ENCODE assay signal across 15 cellular contexts in the genomic region with DNA sequence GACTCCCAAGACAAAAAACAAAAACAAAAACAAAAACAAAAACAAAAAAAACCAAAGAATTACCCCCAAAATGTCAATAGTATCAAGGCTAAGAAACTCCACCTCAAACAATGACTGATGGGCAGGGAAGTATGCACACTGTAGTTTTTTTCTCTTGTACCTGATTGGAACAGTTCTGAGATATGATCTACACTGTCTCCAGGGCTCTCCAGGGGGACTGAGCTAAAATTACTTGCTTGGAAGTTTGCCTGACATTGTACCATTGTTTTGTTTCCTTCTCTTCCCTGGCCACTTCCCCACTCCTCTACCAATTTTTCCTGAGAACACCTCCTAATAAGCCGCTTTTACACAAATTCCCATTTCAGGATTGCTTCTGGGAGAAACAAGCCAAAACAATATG.
"Had no signal": no experiment of that assay in that cellular context is flagged by ENCODE, and none has a peak within 500 bp of the region (broad histone marks: within the 10 kb centered on the region; RNA-seq: fewer than 3 reads in every experiment).

No MANE protein-coding gene starts in this region.

- H3K9me3 ChIP-seq: gastroesophageal sphincter had no signal

- H3K27me3 Mint-ChIP-seq: activated CD4-positive, alpha-beta T cell treated with anti-CD3 and anti-CD28 coated beads for 36 hours; activated naive CD8-positive, alpha-beta T cell; T-helper 17 cell; type B pancreatic cell had no signal

- H3K36me3 ChIP-seq: gastroesophageal sphincter had no signal

- H3K27ac ChIP-seq: coronary artery had no signal

- H3K27ac Mint-ChIP-seq: activated CD4-positive, alpha-beta T cell treated with anti-CD3 and anti-CD28 coated beads for 36 hours; activated naive CD8-positive, alpha-beta T cell; activated T-helper 1 cell treated with anti-CD3 and anti-CD28 coated beads, Interleukin-12 subunit alpha, Interleukin-12 subunit beta, Interleukin-2, Interleukin-4 antibody, amounts not matched to agents 30 ng/mL and 10 ng/mL and 1 ng/mL, durations not matched to agents 14 hours and 24 hours and 36 hours; nephron progenitor cell; T-helper 17 cell; type B pancreatic cell had no signal

- H3K9me3 Mint-ChIP-seq: activated T-helper 1 cell treated with anti-CD3 and anti-CD28 coated beads, Interleukin-12 subunit alpha, Interleukin-12 subunit beta, Interleukin-2, Interleukin-4 antibody, amounts not matched to agents 30 ng/mL and 10 ng/mL and 1 ng/mL, durations not matched to agents 14 hours and 24 hours and 36 hours; type B pancreatic cell had no signal

- H3K4me3 ChIP-seq: coronary artery, gastroesophageal sphincter, lung, skin epidermis had no signal

- ATAC-seq: gastroesophageal sphincter; stimulated activated naive CD8-positive, alpha-beta T cell treated with anti-CD3 and anti-CD28 coated beads, Interleukin-15, Interleukin-2, amounts not matched to agents 100 U/mL and 50 U/mL, for 24 hours; T-helper 17 cell had no signal

- H3K4me1 Mint-ChIP-seq: activated CD4-positive, alpha-beta T cell treated with anti-CD3 and anti-CD28 coated beads for 36 hours had no signal

- H3K27me3 ChIP-seq: gastroesophageal sphincter had no signal

- H3K36me3 Mint-ChIP-seq: type B pancreatic cell had no signal

- DNase-seq: activated CD4-positive, alpha-beta T cell treated with anti-CD3 and anti-CD28 coated beads for 36 hours; activated CD4-positive, alpha-beta T cell treated with anti-CD3 and anti-CD28 coated beads, Interleukin-2, amount 50 U/mL, for 48 hours; activated T-cell treated with anti-CD3 and anti-CD28 coated beads for 4 hours; central memory CD4-positive, alpha-beta T cell; nephron progenitor cell; nucleus accumbens; stimulated activated naive CD8-positive, alpha-beta T cell treated with anti-CD3 and anti-CD28 coated beads, Interleukin-15, Interleukin-2, amounts not matched to agents 100 U/mL and 50 U/mL, for 24 hours; T-helper 17 cell had no signal

- H3K4me3 Mint-ChIP-seq: activated CD4-positive, alpha-beta T cell treated with anti-CD3 and anti-CD28 coated beads for 36 hours; activated naive CD8-positive, alpha-beta T cell; activated T-helper 1 cell treated with anti-CD3 and anti-CD28 coated beads, Interleukin-12 subunit alpha, Interleukin-12 subunit beta, Interleukin-2, Interleukin-4 antibody, amounts not matched to agents 30 ng/mL and 10 ng/mL and 1 ng/mL, durations not matched to agents 14 hours and 24 hours and 36 hours; nephron progenitor cell; T-helper 17 cell; type B pancreatic cell had no signal
